In genomic region chr5:171495122-171495700, GRCh38 we compare ENCODE assay signal across 1 cellular context.
TF ChIP-seq lines count a peak whose summit lies in the region.

No MANE protein-coding gene starts in this region.

TF ChIP-seq in IMR-90, 13 proteins besides CTCF, POLR2A, EP300 and RAD21 (continued from another document):
- TF ChIP-seq USF2 (IDR thresholded peaks at IDR 0.05; ENCODE audit: low read depth, low read length) (no peak), NFE2L2 (IDR thresholded peaks at IDR 0.05; ENCODE audit: low read depth, low read length) (no peak)
